In the genomic region with DNA sequence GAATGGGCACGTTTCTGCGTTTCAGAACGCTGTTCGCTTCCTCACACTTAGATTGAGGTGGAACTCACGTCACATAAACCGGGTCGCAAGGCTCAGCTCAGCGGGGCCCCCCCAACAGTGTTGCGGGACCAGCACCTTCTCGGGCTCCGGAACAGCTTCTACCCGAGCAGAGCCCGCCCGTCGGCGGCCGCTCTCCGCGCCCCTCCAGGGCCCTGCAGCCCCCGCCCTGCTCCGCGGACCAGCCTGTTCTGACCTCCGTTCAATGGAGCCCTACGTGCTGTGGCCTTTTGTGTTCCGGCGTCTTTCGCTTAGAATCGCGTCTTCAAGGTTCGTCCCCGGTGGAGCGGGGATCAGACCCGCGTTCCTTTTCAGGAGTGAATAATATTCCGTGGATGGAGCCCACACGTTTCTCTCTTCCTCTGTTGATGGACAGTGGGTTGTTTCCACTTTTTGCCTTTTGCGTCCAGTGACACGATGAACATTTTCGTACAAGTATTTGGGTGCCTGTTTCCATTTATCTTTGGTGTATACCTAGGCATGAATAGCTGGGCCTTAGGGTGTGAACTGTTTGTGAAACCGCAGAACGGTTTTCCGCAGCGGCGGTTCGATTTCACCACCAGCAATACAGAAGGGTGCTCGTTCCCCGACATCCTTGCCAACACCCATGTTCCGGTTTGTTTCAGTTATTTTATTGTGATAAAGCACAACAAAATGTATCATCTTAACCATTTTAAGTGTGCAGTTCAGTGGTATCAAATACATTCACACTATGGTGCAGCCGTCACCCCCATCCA, we compare ENCODE assay signal across 13 cellular contexts. TPM values are rescaled to one million over a fixed set of nuclear protein-coding genes. Genes with fewer than 3 reads are reported as not detected.
DNase-seq lines count a peak whose midpoint lies in the region; ATAC-seq and TF ChIP-seq lines count a peak whose summit lies in the region.
"Had no signal": no experiment of that assay in that cellular context is flagged by ENCODE, and none has a peak within 500 bp of the region (broad histone marks: within the 10 kb centered on the region; RNA-seq: fewer than 3 reads in every experiment).

No MANE protein-coding gene starts in this region.

- intact Hi-C loops in posterior vena cava (cut with DNase I), result no loop called here

- H3K4me3 ChIP-seq in LNCaP clone FGC (ENCODE audit: low read depth, low read length) (peak overlapping the region; percentile 61), fibroblast of pulmonary artery (replicated peaks; ENCODE audit: low read depth, low read length) (peak overlapping the region; percentile 12)

- TF ChIP-seq CTCF in LNCaP clone FGC (IDR thresholded peaks at IDR 0.05; ENCODE audit: control insufficient read depth, extremely low read depth, insufficient read depth) (no peak), fibroblast of pulmonary artery (IDR thresholded peaks at IDR 0.05; ENCODE audit: low read length, missing control alignments) (no peak)

- no peak for ATAC-seq in HG02852 (IDR thresholded peaks at IDR 0.05; ENCODE audit: unreplicated experiment)
- ATAC-seq in activated CD4-positive, CD25-positive, alpha-beta regulatory T cell treated with anti-CD3 and anti-CD28 coated beads, Interleukin-2, amount 50 U/mL, for 24 hours, result no peak

- peak in 2 of 3 experiments; percentile 36 to 50 for DNase-seq in NCI-H1417 (lab: John Stamatoyannopoulos, UW)
- DNase-seq in NCI-H1417 treated with DMSO at 0.1 percent for 48 hours (lab: John Stamatoyannopoulos, UW), result no peak
- DNase-seq in LNCaP clone FGC (ENCODE audit: low read depth), result no peak
- no peak for DNase-seq in fibroblast of pulmonary artery (ENCODE audit: low read depth)
- peak; percentile 58 for DNase-seq in posterior vena cava (ENCODE audit: low spot score)
- DNase-seq in EL, result no peak
- DNase-seq: amniotic stem cell, left colon had no signal

RNA-seq across cellular contexts. Expression of a gene that starts 2.3 kb away (rescaled TPM):
- 1 to 10 TPM in 1 of 2 donors, not detected in 1; 4.5 TPM for total RNA-seq in posterior vena cava
- total RNA-seq: Daoy, epithelial cell of proximal tubule had no signal

RNA-seq across cellular contexts. Expression of a gene that starts 14.9 kb away (rescaled TPM):
- 1 to 10 TPM; 8.4 to 9.3 TPM for total RNA-seq in posterior vena cava

RNA-seq across cellular contexts. Expression of a gene that starts 31.1 kb away (rescaled TPM):
- under 1 TPM in 1 of 2 donors, not detected in 1; 0.46 TPM for total RNA-seq in posterior vena cava
- total RNA-seq: Daoy, epithelial cell of proximal tubule, left colon, Peyer's patch had no signal

Comparison
In these comparisons a context has a peak if more than half of its experiments do, and no peak if none do; other contexts are left out.
1. DNase-seq: peak in NCI-H1417 (2 of 3) and posterior vena cava (single experiment); none in NCI-H1417 treated with DMSO at 0.1 percent for 48 hours (single experiment), LNCaP clone FGC (single experiment), fibroblast of pulmonary artery (single experiment) and EL (single experiment).